In genomic region chr3:52534281-52535183, GRCh38 we compare ENCODE assay signal across 8 cellular contexts. TPM values are rescaled to one million over a fixed set of nuclear protein-coding genes. Genes with fewer than 3 reads are reported as not detected.
DNase-seq lines count a peak whose midpoint lies in the region; ATAC-seq and TF ChIP-seq lines count a peak whose summit lies in the region.

No MANE protein-coding gene starts in this region.

- peak overlapping the region; percentile 69 to 90 (median 88) for H3K27ac ChIP-seq in BLaER1 treated with 17β-estradiol and CSF1 and Interleukin-3, amounts not matched to agents 10 nM and 100 nM

- H3K9ac ChIP-seq in BLaER1 treated with 17β-estradiol and CSF1 and Interleukin-3, amounts not matched to agents 10 nM and 100 nM, result peak overlapping the region; percentile 83 to 92 (median 88)

- peak overlapping the region; percentile 69 for H3K4me3 Mint-ChIP-seq in activated CD4-positive, alpha-beta memory T cell treated with anti-CD3 and anti-CD28 coated beads, Interleukin-2, amount 10 ng/mL, durations not matched to agents 7 days and 5 days

- no peaks in the 10 kb centered on the region for H3K27me3 Mint-ChIP-seq in activated CD4-positive, alpha-beta memory T cell treated with anti-CD3 and anti-CD28 coated beads, Interleukin-2, amount 10 ng/mL, durations not matched to agents 7 days and 5 days

- H3K4me1 ChIP-seq in BLaER1 treated with 17β-estradiol and CSF1 and Interleukin-3, amounts not matched to agents 10 nM and 100 nM, result peaks cover 62 to 78% (median 74%) of the 10 kb centered on the region in 10 experiments

- CTCF ChIA-PET in activated CD4-positive, alpha-beta memory T cell treated with anti-CD3 and anti-CD28 coated beads, Interleukin-2, amount 10 ng/mL, durations not matched to agents 7 days and 5 days (lab: Charles Lee), result no interaction called here

- H3K36me3 Mint-ChIP-seq in activated CD4-positive, alpha-beta memory T cell treated with anti-CD3 and anti-CD28 coated beads, Interleukin-2, amount 10 ng/mL, durations not matched to agents 7 days and 5 days (ENCODE audit: low read depth), result peaks cover 22% of the 10 kb centered on the region

- H3K36me3 ChIP-seq in BLaER1 treated with 17β-estradiol and CSF1 and Interleukin-3, amounts not matched to agents 10 nM and 100 nM, result peaks cover 14 to 43% (median 32%) of the 10 kb centered on the region in 11 experiments; a peak in 21 of 22 replicates

- H3K27ac Mint-ChIP-seq in activated CD4-positive, alpha-beta memory T cell treated with anti-CD3 and anti-CD28 coated beads, Interleukin-2, amount 10 ng/mL, durations not matched to agents 7 days and 5 days, result no peak overlapping the region

- intact Hi-C loops in posterior vena cava (cut with DNase I), result loop anchor here in 1 of 2 donors (1.0 kb wide), 1 partner anchor 18 kb away; no protein-coding TSS in a partner anchor

- H3K4me1 Mint-ChIP-seq in activated CD4-positive, alpha-beta memory T cell treated with anti-CD3 and anti-CD28 coated beads, Interleukin-2, amount 10 ng/mL, durations not matched to agents 7 days and 5 days, result peaks cover 48% of the 10 kb centered on the region

- TF ChIP-seq CTCF in HFF-Myc (IDR thresholded peaks at IDR 0.05; ENCODE audit: low read depth, low read length, missing control alignments), result no peak
- no peak for TF ChIP-seq CTCF in foreskin fibroblast (IDR thresholded peaks at IDR 0.05; ENCODE audit: low read depth, low read length)
- no peak for TF ChIP-seq CTCF in omental fat pad (IDR thresholded peaks at IDR 0.05)

- no peaks in the 10 kb centered on the region for H3K9me3 ChIP-seq in BLaER1 treated with 17β-estradiol and CSF1 and Interleukin-3, amounts not matched to agents 10 nM and 100 nM (replicated peaks in 1 of 11)

- peak overlapping the region; percentile 63 to 99 (median 70) for H3K4me3 ChIP-seq in BLaER1 treated with 17β-estradiol and CSF1 and Interleukin-3, amounts not matched to agents 10 nM and 100 nM
- H3K4me3 ChIP-seq in HFF-Myc (replicated peaks; ENCODE audit: low read depth, low read length) (peak overlapping the region; percentile 53), foreskin fibroblast (ENCODE audit: low read depth in 1 of 2, low read length in 2 of 2) (peak overlapping the region; percentile 59 to 62)

- H4K20me1 ChIP-seq in BLaER1 treated with 17β-estradiol and CSF1 and Interleukin-3, amounts not matched to agents 10 nM and 100 nM, result peaks cover 55 to 67% (median 64%) of the 10 kb centered on the region in 11 experiments

- peak overlapping the region; percentile 95 to 100 (median 97) for H3K4me2 ChIP-seq in BLaER1 treated with 17β-estradiol and CSF1 and Interleukin-3, amounts not matched to agents 10 nM and 100 nM

- no peaks in the 10 kb centered on the region for H3K27me3 ChIP-seq in BLaER1 treated with 17β-estradiol and CSF1 and Interleukin-3, amounts not matched to agents 10 nM and 100 nM

- POLR2A ChIA-PET in activated CD4-positive, alpha-beta memory T cell treated with anti-CD3 and anti-CD28 coated beads, Interleukin-2, amount 10 ng/mL, durations not matched to agents 7 days and 5 days (lab: Charles Lee), result no interaction called here

- DNase-seq in HFF-Myc (ENCODE audit: extremely low read depth, low read depth) (no peak), foreskin fibroblast (peak; percentile 66 to 84), posterior vena cava (ENCODE audit: low spot score) (peak; percentile 85), cerebellum (ENCODE audit: low spot score) (no peak), omental fat pad (ENCODE audit: low spot score) (no peak)
- peak; percentile 16 for DNase-seq in activated CD4-positive, alpha-beta memory T cell treated with anti-CD3 and anti-CD28 coated beads, Interleukin-2, amount 10 ng/mL, durations not matched to agents 7 days and 5 days

- ATAC-seq in HG03175 (IDR thresholded peaks at IDR 0.05; ENCODE audit: unreplicated experiment), result no peak
- no peak for ATAC-seq in omental fat pad (ENCODE audit: low FRiP score)

- no peaks in the 10 kb centered on the region for H3K9me3 Mint-ChIP-seq in activated CD4-positive, alpha-beta memory T cell treated with anti-CD3 and anti-CD28 coated beads, Interleukin-2, amount 10 ng/mL, durations not matched to agents 7 days and 5 days

RNA-seq across cellular contexts. Expression of gene NT5DC2, which starts 0.9 kb away (rescaled TPM):
- 10 to 100 TPM; 26.2 to 28.1 TPM for total RNA-seq in activated CD4-positive, alpha-beta memory T cell treated with anti-CD3 and anti-CD28 coated beads, Interleukin-2, amount 10 ng/mL, durations not matched to agents 7 days and 5 days
- total RNA-seq in posterior vena cava (10 to 100 TPM; 42.7 to 48.6 TPM), cerebellum (39.0 TPM), omental fat pad (10 to 100 TPM; 18.3 to 50.3 (median 39.5) TPM)

RNA-seq across cellular contexts. Expression of gene UQCC5, which starts 1.9 kb away (rescaled TPM):
- 10 to 100 TPM in 1 of 2 experiments, 1 to 10 TPM in 1; 8.7 to 10.7 TPM for total RNA-seq in activated CD4-positive, alpha-beta memory T cell treated with anti-CD3 and anti-CD28 coated beads, Interleukin-2, amount 10 ng/mL, durations not matched to agents 7 days and 5 days
- total RNA-seq in posterior vena cava (10 to 100 TPM; 13.8 to 22.8 TPM), cerebellum (4.5 TPM), omental fat pad (10 to 100 TPM in 2 of 4 donors, 1 to 10 TPM in 2; 3.2 to 27.9 (median 13.8) TPM)

RNA-seq across cellular contexts. Expression of gene STAB1, which starts 39.4 kb away (rescaled TPM):
- not detected for total RNA-seq in activated CD4-positive, alpha-beta memory T cell treated with anti-CD3 and anti-CD28 coated beads, Interleukin-2, amount 10 ng/mL, durations not matched to agents 7 days and 5 days
- total RNA-seq in posterior vena cava (100 to 1,000 TPM; 303 to 498 TPM), cerebellum (19.8 TPM), omental fat pad (100 to 1,000 TPM; 231 to 610 (median 304) TPM)

Comparison
In these comparisons a context has a peak if more than half of its experiments do, and no peak if none do; other contexts are left out.
1. DNase-seq: peak in activated CD4-positive, alpha-beta memory T cell treated with anti-CD3 and anti-CD28 coated beads, Interleukin-2, amount 10 ng/mL, durations not matched to agents 7 days and 5 days (single experiment), foreskin fibroblast (2 of 2) and posterior vena cava (single experiment); none in HFF-Myc (single experiment), cerebellum (single experiment) and omental fat pad (single experiment).
2. RNA of gene STAB1, which starts 39.4 kb away (total RNA-seq): 303 to 498 TPM in posterior vena cava, 231 to 610 TPM in omental fat pad and 19.8 TPM in cerebellum (single experiment); not detected in activated CD4-positive, alpha-beta memory T cell treated with anti-CD3 and anti-CD28 coated beads, Interleukin-2, amount 10 ng/mL, durations not matched to agents 7 days and 5 days; every median in the first group is over 10 times any median in the second.
3. Peak in every context shown above with its lines, with median percentiles within 50 percentile points of each other: H3K4me3 ChIP-seq.